In the genomic region with DNA sequence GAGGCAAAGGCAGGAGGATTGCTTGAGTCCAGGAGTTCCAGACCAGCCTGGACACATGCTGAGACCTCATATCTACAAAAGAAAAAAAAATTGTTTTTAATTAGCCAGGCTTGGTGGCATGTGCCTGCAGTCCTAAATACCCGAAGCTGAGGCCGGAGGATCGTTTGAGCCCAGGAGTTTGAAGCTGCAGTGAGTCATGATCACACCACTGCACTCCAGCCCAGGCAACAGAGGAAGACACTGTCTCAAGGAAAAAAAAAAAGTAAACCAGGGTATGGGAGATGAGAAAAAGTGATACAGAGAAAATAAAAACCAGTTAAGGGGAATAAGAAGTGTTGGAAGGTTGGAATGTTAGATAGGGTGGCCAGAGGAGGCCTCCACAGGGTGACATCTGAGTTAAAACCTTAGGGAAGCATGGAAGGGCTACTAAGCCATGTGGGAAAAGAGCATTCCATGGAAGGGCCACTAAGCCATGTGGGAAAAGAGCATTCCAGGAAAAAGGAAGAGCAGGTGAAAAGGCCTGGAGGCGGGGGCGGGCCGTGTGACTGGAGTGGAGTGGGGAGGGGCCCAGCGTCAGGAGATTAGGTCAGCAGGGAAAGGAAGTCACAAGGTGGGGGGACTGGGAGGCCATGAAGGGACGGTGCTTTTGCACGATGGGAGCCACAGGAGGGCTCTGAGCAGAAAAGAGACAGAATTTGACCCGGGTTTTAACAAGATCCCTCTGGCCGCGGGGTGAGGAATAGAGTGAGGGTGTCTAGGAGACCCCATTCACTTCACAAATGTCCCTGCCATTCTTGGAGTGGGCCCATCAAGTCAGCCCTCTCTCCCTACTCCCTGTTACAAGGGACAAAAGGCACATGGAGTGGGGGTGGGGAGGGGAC, we compare ENCODE assay signal across 11 cellular contexts. TPM values are rescaled to one million over a fixed set of nuclear protein-coding genes. Genes with fewer than 3 reads are reported as not detected.
A peak's percentile ranks its signal among the peaks of the same experiment; 100 is the strongest.
DNase-seq lines count a peak whose midpoint lies in the region; ATAC-seq, FAIRE-seq and TF ChIP-seq lines count a peak whose summit lies in the region.
"Had no signal": no experiment of that assay in that cellular context is flagged by ENCODE, and none has a peak within 500 bp of the region (broad histone marks: within the 10 kb centered on the region; RNA-seq: fewer than 3 reads in every experiment).

No MANE protein-coding gene starts in this region.

- intact Hi-C loops in Calu3 (cut with micrococcal nuclease; ENCODE audit: unreplicated experiment) (no loop called here), HepG2 (cut with micrococcal nuclease; ENCODE audit: unreplicated experiment) (no loop called here)

- TF ChIP-seq EP300 in HepG2 (IDR thresholded peaks at IDR 0.05; ENCODE audit: low read depth in 2 of 2, low read length in 2 of 2) (no peak), HepG2 (CRISPR knock-in tag; IDR thresholded peaks at IDR 0.05; ENCODE audit: borderline replicate concordance) (no peak)

- H3K4me3 ChIP-seq in cardiac fibroblast (replicated peaks in 1 of 2; ENCODE audit: low read depth in 2 of 2, low read length in 2 of 2) (no peak overlapping the region), HepG2 (replicated peaks in 1 of 3; ENCODE audit: insufficient read depth in 1 of 3, low read depth in 2 of 3, low read length in 3 of 3) (no peak overlapping the region)

- H3K9ac ChIP-seq in HepG2 (ENCODE audit: insufficient read depth, low read depth, low read length) = no peak overlapping the region

- no peak for FAIRE-seq in HepG2 (lab: Jason Lieb, UNC)
- FAIRE-seq: colon had no signal

- H2AFZ ChIP-seq in HepG2 (ENCODE audit: low read length) = no peak overlapping the region

- H3K27me3 Mint-ChIP-seq in Calu3 (ENCODE audit: unreplicated experiment) = peaks cover 29% of the 10 kb centered on the region
- H3K27me3 Mint-ChIP-seq: CD4-positive, alpha-beta T cell had no signal

- ATAC-seq in HepG2 (0 out of 3 replicates have a peak, but pooled peaks have one; percentile 3), GM21423 (IDR thresholded peaks at IDR 0.05; ENCODE audit: unreplicated experiment) (no peak)

- H3K4me3 Mint-ChIP-seq in Calu3 (ENCODE audit: low read depth, unreplicated experiment) = no peak overlapping the region
- H3K4me3 Mint-ChIP-seq: CD4-positive, alpha-beta T cell had no signal

- H3K36me3 Mint-ChIP-seq in Calu3 (ENCODE audit: insufficient read depth, unreplicated experiment) = no peaks in the 10 kb centered on the region

- DNase-seq in Calu3 (no peak), NCI-H2029 (lab: John Stamatoyannopoulos, UW) (peak; percentile 47), cardiac fibroblast (ENCODE audit: low read depth in 2 of 2) (peak; percentile 48 to 66), HepG2 (ENCODE audit: low spot score) (no peak), NCI-H1417 (lab: John Stamatoyannopoulos, UW) (no peak), caudate nucleus (lab: John Stamatoyannopoulos, UW) (no peak)
- DNase-seq in stimulated activated CD4-positive, alpha-beta T cell treated with anti-CD3 and anti-CD28 coated beads, Interleukin-1b, Interleukin-23, amount 100 ng/mL, for 48 hours = no peak
- DNase-seq: CD4-positive, alpha-beta T cell; NCI-H2171 had no signal

- no peaks in the 10 kb centered on the region for H3K9me3 Mint-ChIP-seq in Calu3 (ENCODE audit: low read depth, unreplicated experiment)
- H3K9me3 Mint-ChIP-seq: CD4-positive, alpha-beta T cell had no signal

- no peaks in the 10 kb centered on the region for H3K9me3 ChIP-seq in HepG2 (ENCODE audit: low read length)

- H3K27ac Mint-ChIP-seq in Calu3 (ENCODE audit: unreplicated experiment) = peak overlapping the region; percentile 16
- H3K27ac Mint-ChIP-seq: CD4-positive, alpha-beta T cell had no signal

- no peak for TF ChIP-seq POLR2A in HepG2 (IDR thresholded peaks at IDR 0.05; ENCODE audit: insufficient read depth in 1 of 2, low read depth in 2 of 2, low read length in 2 of 2)

- H3K27ac ChIP-seq in HepG2 (ENCODE audit: extremely low read length, insufficient read depth, low read length) (no peak overlapping the region), caudate nucleus (ENCODE audit: low read depth, low read length) (no peak overlapping the region)

- H4K20me1 ChIP-seq in HepG2 (ENCODE audit: insufficient read depth, low read length) = no peaks in the 10 kb centered on the region

- peaks cover 13 to 54% of the 10 kb centered on the region in 2 experiments; a peak in 4 of 5 replicates for H3K27me3 ChIP-seq in HepG2 (ENCODE audit: control insufficient read depth in 1 of 2, insufficient read depth in 2 of 2, low read length in 2 of 2)

- BruUV-seq in Calu3 (replicated peaks; lab: Mats Ljungman, UMichigan) = no TSS peak
- BruUV-seq in HepG2 (replicated peaks; lab: Mats Ljungman, UMichigan) = no TSS peak

- in situ Hi-C loops in HepG2 (cut with HindIII; ENCODE audit: extremely low pct_ligation_motif_present, low pct_unique_long_range_greater_than_20kb) = no loop called here

- CTCF ChIA-PET in Calu3 (lab: Charles Lee) (interaction anchor here (0.7 to 1.0 kb wide), 3 partner anchors 19 to 679 kb away, joined by 3 to 5 read pairs (median 3); no protein-coding TSS in a partner anchor), HepG2 (lab: Yijun Ruan, JAX; ENCODE audit: low intra/inter-chr PET ratio, low total read pairs) (no interaction called here)

- H3K4me1 Mint-ChIP-seq in Calu3 (ENCODE audit: low read depth, unreplicated experiment) = peaks cover 9% of the 10 kb centered on the region

- H3K4me1 ChIP-seq in HepG2 (ENCODE audit: insufficient read depth, low read length) = peaks cover 96% of the 10 kb centered on the region

- TF ChIP-seq CTCF in Calu3 (IDR thresholded peaks at IDR 0.05; ENCODE audit: unreplicated experiment) (no peak), cardiac fibroblast (IDR thresholded peaks at IDR 0.05; ENCODE audit: low read depth, low read length) (no peak), HepG2 (CRISPR knock-in tag; IDR thresholded peaks at IDR 0.05) (no peak)

- H3K4me2 ChIP-seq in HepG2 (ENCODE audit: low read depth, low read length) = peak overlapping the region; percentile 87

- H3K79me2 ChIP-seq in HepG2 (ENCODE audit: insufficient read depth, low read length) = no peaks in the 10 kb centered on the region

- TF ChIP-seq RAD21 in HepG2 (CRISPR knock-in tag; IDR thresholded peaks at IDR 0.05) = no peak

- no peaks in the 10 kb centered on the region for H3K36me3 ChIP-seq in HepG2 (replicated peaks in 1 of 2; ENCODE audit: control insufficient read depth in 1 of 2, insufficient read depth in 2 of 2, low read length in 2 of 2)

- POLR2A ChIA-PET in HepG2 (lab: Yijun Ruan, JAX) = interaction anchor here (0.7 to 2.6 kb wide), 6 partner anchors 7 to 53 kb away, joined by 3 to 19 read pairs (median 8); a partner anchor contains a TSS

- WGBS in HepG2 (ENCODE audit: low lambda C conversion rate) = 42% methylated on average over 12 of the region's 12 CpGs

TF ChIP-seq in HepG2, 621 proteins besides CTCF, POLR2A, EP300 and RAD21 (continues in another document):
- TF ChIP-seq MAFG (CRISPR knock-in tag; IDR thresholded peaks at IDR 0.05) = no peak

RNA-seq across cellular contexts. Expression of a gene that starts 18.3 kb away (rescaled TPM):
- 0.12 TPM in 1 of 2 replicates, not detected in the other for total RNA-seq in Calu3 (2022)
- not detected in 2 replicates for total RNA-seq in HepG2 (2016; rRNA removed; fragmentation: Illumina TruSeq; extraction: Trizol)
- not detected in 2 replicates for total RNA-seq in HepG2 (2016; cell fraction: cytosol; rRNA removed; fragmentation: Illumina TruSeq; extraction: Trizol; ENCODE audit: low read depth)
- not detected in 2 replicates for total RNA-seq in HepG2 (2016; cell fraction: insoluble cytoplasmic fraction; rRNA removed; fragmentation: Illumina TruSeq; extraction: Trizol)
- not detected in 2 replicates for total RNA-seq in HepG2 (2016; cell fraction: membrane; rRNA removed; fragmentation: Illumina TruSeq; extraction: Trizol)
- total RNA-seq in HepG2 (2016; cell fraction: nucleus; rRNA removed; fragmentation: Illumina TruSeq; extraction: Trizol) = not detected in 2 replicates
- 0.10 and 0.16 TPM in 2 replicates for polyA plus RNA-seq in HepG2 (2011; rRNA removed)
- 0.15 TPM in 1 of 2 replicates, not detected in the other for polyA plus RNA-seq in HepG2 (2011; cell fraction: cytosol; rRNA removed)
- 0.36 and 0.40 TPM in 2 replicates for polyA plus RNA-seq in HepG2 (2011; cell fraction: nucleus; rRNA removed)
- 0.05 and 0.16 TPM in 2 replicates for polyA plus RNA-seq in HepG2 (2012)
- polyA plus RNA-seq in HepG2 (2016; cell fraction: cytosol; fragmentation: Illumina TruSeq; extraction: Trizol; ENCODE audit: low read depth) = not detected in 2 replicates
- polyA plus RNA-seq in HepG2 (2016; cell fraction: insoluble cytoplasmic fraction; fragmentation: Illumina TruSeq; extraction: Trizol; ENCODE audit: low read depth) = not detected in 2 replicates
- polyA plus RNA-seq in HepG2 (2016; cell fraction: membrane; fragmentation: Illumina TruSeq; extraction: Trizol; ENCODE audit: low read depth) = not detected in 2 replicates
- not detected in 2 replicates for polyA plus RNA-seq in HepG2 (2016; cell fraction: nucleus; fragmentation: Illumina TruSeq; extraction: Trizol; ENCODE audit: insufficient read depth, low read depth)
- polyA minus RNA-seq in HepG2 (2011; rRNA and poly(A)+ RNA removed; ENCODE audit: low replicate concordance) = 0.26 TPM in 1 of 2 replicates, not detected in the other
- not detected in 2 replicates for polyA minus RNA-seq in HepG2 (2011; cell fraction: cytosol; rRNA and poly(A)+ RNA removed)
- polyA minus RNA-seq in HepG2 (2011; cell fraction: nucleus; rRNA and poly(A)+ RNA removed) = not detected in 2 replicates

RNA-seq across cellular contexts. Expression of a gene that starts 53.7 kb away (rescaled TPM):
- 59.6 and 64.4 TPM in 2 replicates for total RNA-seq in Calu3 (2022)
- total RNA-seq in HepG2 (2016; rRNA removed; fragmentation: Illumina TruSeq; extraction: Trizol) = 144 and 202 TPM in 2 replicates
- 18.7 and 21.1 TPM in 2 replicates for total RNA-seq in HepG2 (2016; cell fraction: cytosol; rRNA removed; fragmentation: Illumina TruSeq; extraction: Trizol; ENCODE audit: low read depth)
- 144 and 223 TPM in 2 replicates for total RNA-seq in HepG2 (2016; cell fraction: insoluble cytoplasmic fraction; rRNA removed; fragmentation: Illumina TruSeq; extraction: Trizol)
- total RNA-seq in HepG2 (2016; cell fraction: membrane; rRNA removed; fragmentation: Illumina TruSeq; extraction: Trizol) = 75.0 TPM in 2 replicates
- total RNA-seq in HepG2 (2016; cell fraction: nucleus; rRNA removed; fragmentation: Illumina TruSeq; extraction: Trizol) = 60.3 and 65.1 TPM in 2 replicates
- 59.0 and 74.2 TPM in 2 replicates for polyA plus RNA-seq in HepG2 (2011; rRNA removed)
- 53.5 and 73.2 TPM in 2 replicates for polyA plus RNA-seq in HepG2 (2011; cell fraction: cytosol; rRNA removed)
- polyA plus RNA-seq in HepG2 (2011; cell fraction: nucleus; rRNA removed) = 9.9 and 13.8 TPM in 2 replicates
- 62.2 and 66.4 TPM in 2 replicates for polyA plus RNA-seq in HepG2 (2012)
- polyA plus RNA-seq in HepG2 (2016; cell fraction: cytosol; fragmentation: Illumina TruSeq; extraction: Trizol; ENCODE audit: low read depth) = 20.3 and 21.1 TPM in 2 replicates
- polyA plus RNA-seq in HepG2 (2016; cell fraction: insoluble cytoplasmic fraction; fragmentation: Illumina TruSeq; extraction: Trizol; ENCODE audit: low read depth) = 209 and 228 TPM in 2 replicates
- polyA plus RNA-seq in HepG2 (2016; cell fraction: membrane; fragmentation: Illumina TruSeq; extraction: Trizol; ENCODE audit: low read depth) = 57.0 and 58.9 TPM in 2 replicates
- polyA plus RNA-seq in HepG2 (2016; cell fraction: nucleus; fragmentation: Illumina TruSeq; extraction: Trizol; ENCODE audit: insufficient read depth, low read depth) = 73.7 and 81.3 TPM in 2 replicates
- 69.1 and 72.7 TPM in 2 replicates for polyA minus RNA-seq in HepG2 (2011; rRNA and poly(A)+ RNA removed; ENCODE audit: low replicate concordance)
- 31.7 and 39.2 TPM in 2 replicates for polyA minus RNA-seq in HepG2 (2011; cell fraction: cytosol; rRNA and poly(A)+ RNA removed)
- 17.1 and 20.0 TPM in 2 replicates for polyA minus RNA-seq in HepG2 (2011; cell fraction: nucleus; rRNA and poly(A)+ RNA removed)

Comparison
In these comparisons a context has a peak if more than half of its experiments do, and no peak if none do; other contexts are left out.
1. DNase-seq: peak in NCI-H2029 (single experiment) and cardiac fibroblast (2 of 2); none in Calu3 (single experiment), HepG2 (single experiment), NCI-H1417 (0 of 3), caudate nucleus (0 of 61) and stimulated activated CD4-positive, alpha-beta T cell treated with anti-CD3 and anti-CD28 coated beads, Interleukin-1b, Interleukin-23, amount 100 ng/mL, for 48 hours (single experiment).